8 cellular contexts compared by ENCODE assay signal in the genomic region with DNA sequence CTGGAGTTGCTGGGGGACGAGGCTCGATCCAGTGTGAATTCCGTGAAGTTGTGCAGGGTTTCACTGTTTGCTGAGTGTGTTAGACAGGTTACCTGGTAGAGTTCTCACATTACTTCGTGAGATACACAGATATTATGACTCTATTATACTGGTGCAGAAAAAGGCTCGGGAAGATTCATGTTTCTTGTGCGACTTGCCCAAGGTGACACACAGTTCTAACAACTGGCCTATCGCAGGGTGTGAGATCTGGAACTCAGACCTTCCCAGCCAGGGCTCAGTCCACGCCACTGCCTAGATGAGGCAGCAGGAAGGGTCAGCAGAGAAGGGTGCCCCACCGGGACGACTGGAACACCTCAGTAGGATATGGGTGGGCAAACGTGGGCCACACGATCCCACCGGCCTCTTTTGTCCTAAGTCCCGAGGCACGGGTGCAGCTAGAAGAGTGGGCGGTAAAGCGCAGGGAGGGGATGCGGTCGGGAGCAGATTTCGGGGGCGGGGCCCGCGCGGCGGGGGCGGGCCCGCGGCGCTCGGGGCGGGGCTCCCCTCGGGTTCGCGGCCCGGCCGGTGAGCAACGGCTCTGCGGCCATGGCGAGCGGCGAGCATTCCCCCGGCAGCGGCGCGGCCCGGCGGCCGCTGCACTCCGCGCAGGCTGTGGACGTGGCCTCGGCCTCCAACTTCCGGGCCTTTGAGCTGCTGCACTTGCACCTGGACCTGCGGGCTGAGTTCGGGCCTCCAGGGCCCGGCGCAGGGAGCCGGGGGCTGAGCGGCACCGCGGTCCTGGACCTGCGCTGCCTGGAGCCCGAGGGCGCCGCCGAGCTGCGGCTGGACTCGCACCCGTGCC. TPM values are rescaled to one million over a fixed set of nuclear protein-coding genes. Genes with fewer than 3 reads are reported as not detected.
DNase-seq lines count a peak whose midpoint lies in the region; ATAC-seq and TF ChIP-seq lines count a peak whose summit lies in the region.

A gene with protein sequence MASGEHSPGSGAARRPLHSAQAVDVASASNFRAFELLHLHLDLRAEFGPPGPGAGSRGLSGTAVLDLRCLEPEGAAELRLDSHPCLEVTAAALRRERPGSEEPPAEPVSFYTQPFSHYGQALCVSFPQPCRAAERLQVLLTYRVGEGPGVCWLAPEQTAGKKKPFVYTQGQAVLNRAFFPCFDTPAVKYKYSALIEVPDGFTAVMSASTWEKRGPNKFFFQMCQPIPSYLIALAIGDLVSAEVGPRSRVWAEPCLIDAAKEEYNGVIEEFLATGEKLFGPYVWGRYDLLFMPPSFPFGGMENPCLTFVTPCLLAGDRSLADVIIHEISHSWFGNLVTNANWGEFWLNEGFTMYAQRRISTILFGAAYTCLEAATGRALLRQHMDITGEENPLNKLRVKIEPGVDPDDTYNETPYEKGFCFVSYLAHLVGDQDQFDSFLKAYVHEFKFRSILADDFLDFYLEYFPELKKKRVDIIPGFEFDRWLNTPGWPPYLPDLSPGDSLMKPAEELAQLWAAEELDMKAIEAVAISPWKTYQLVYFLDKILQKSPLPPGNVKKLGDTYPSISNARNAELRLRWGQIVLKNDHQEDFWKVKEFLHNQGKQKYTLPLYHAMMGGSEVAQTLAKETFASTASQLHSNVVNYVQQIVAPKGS (plus strand): TSS at position 567 of the 841 bp plus-strand sequence. CDS start 19 bp downstream, at position 586.

- peak within 1 kb of the TSS; percentile 86 for H3K4me2 ChIP-seq in PC-9
- H3K4me2 ChIP-seq in fibroblast of lung (ENCODE audit: extremely low read depth, insufficient read depth, low read length) = peak within 1 kb of the TSS; percentile 91

- H3K36me3 ChIP-seq in CD4-positive, alpha-beta memory T cell (ENCODE audit: insufficient read depth, low read length) = no peaks in the 10 kb centered on the region
- H3K36me3 ChIP-seq in PC-9 (ENCODE audit: low read depth) (no peaks in the 10 kb centered on the region), fibroblast of lung (ENCODE audit: control insufficient read depth, insufficient read depth, low read length) (no peaks in the 10 kb centered on the region)

- H3K9me2 ChIP-seq in PC-9 (ENCODE audit: insufficient read depth) = no peaks in the 10 kb centered on the region

- peaks cover 13% of the 10 kb centered on the region; the same call in 1 of the 2 replicates for H3F3A ChIP-seq in PC-9 (ENCODE audit: insufficient read depth, low read depth)

- H3K27me3 Mint-ChIP-seq in CD4-positive, alpha-beta memory T cell = no peaks in the 10 kb centered on the region
- H3K27me3 Mint-ChIP-seq in natural killer cell (ENCODE audit: low read depth in 2 of 2) = no peaks in the 10 kb centered on the region

- peaks cover 0 to 8% of the 10 kb centered on the region in 2 donors for H3K36me3 Mint-ChIP-seq in CD4-positive, alpha-beta memory T cell
- H3K36me3 Mint-ChIP-seq in natural killer cell = no peaks in the 10 kb centered on the region

- peak; percentile 76 for TF ChIP-seq POLR2A in GM19193 (IDR thresholded peaks at IDR 0.05; ENCODE audit: extremely low read depth, insufficient read depth, insufficient read length)

- peaks cover 18 to 25% (median 22%) of the 10 kb centered on the region in 4 donors for H3K4me1 Mint-ChIP-seq in CD4-positive, alpha-beta memory T cell
- H3K4me1 Mint-ChIP-seq in natural killer cell = peaks cover 23 to 28% of the 10 kb centered on the region in 2 donors

- DNase-seq in CD4-positive, alpha-beta memory T cell = peak; percentile 50 to 60 (median 54)
- DNase-seq in PC-9 (peak in 1 of 2 experiments; percentile 73), fibroblast of lung (ENCODE audit: low read depth in 2 of 2) (peak; percentile 56 to 67), natural killer cell (peak; percentile 65)
- peak; percentile 37 to 50 for DNase-seq in activated T-helper 1 cell treated with anti-CD3 and anti-CD28 coated beads, Interleukin-2, amount 50 U/mL, for 16 hours (ENCODE audit: low read depth in 1 of 2, low spot score in 1 of 2)
- peak; percentile 42 for DNase-seq in stimulated activated naive CD4-positive, alpha-beta T cell treated with Interleukin-2 at 50 U/mL for 16 hours (lab: John Stamatoyannopoulos, UW)

- peak within 1 kb of the TSS; percentile 92 to 100 (median 98) for H3K4me3 Mint-ChIP-seq in CD4-positive, alpha-beta memory T cell
- H3K4me3 Mint-ChIP-seq in natural killer cell = peak within 1 kb of the TSS; percentile 97

- ATAC-seq in HG03432 (IDR thresholded peaks at IDR 0.05; ENCODE audit: unreplicated experiment) (peak; percentile 79), natural killer cell (peak; percentile 83 to 87 (median 86))

- H3K27me3 ChIP-seq in CD4-positive, alpha-beta memory T cell (ENCODE audit: insufficient read depth, low read length) = no peaks in the 10 kb centered on the region
- no peaks in the 10 kb centered on the region for H3K27me3 ChIP-seq in PC-9 (ENCODE audit: insufficient read depth, low read depth)
- H3K27me3 ChIP-seq in fibroblast of lung (ENCODE audit: control insufficient read depth, insufficient read depth, low read length) = no peaks in the 10 kb centered on the region

- H3K27ac Mint-ChIP-seq in CD4-positive, alpha-beta memory T cell = peak within 1 kb of the TSS; percentile 81 to 98 (median 94)
- H3K27ac Mint-ChIP-seq in natural killer cell = peak within 1 kb of the TSS; percentile 76 to 95

- H3K9me3 Mint-ChIP-seq in CD4-positive, alpha-beta memory T cell = peaks cover 0 to 2% (median 0%) of the 10 kb centered on the region in 8 donors
- H3K9me3 Mint-ChIP-seq in natural killer cell = no peaks in the 10 kb centered on the region

- intact Hi-C loops in CD4-positive, alpha-beta memory T cell (cut with micrococcal nuclease) = loop anchor here (1.0 to 2.0 kb wide), 2 partner anchors 16 to 27 kb away; partner anchors contain the start of gene TIMM17A
- intact Hi-C loops in PC-9 (cut with micrococcal nuclease; ENCODE audit: unreplicated experiment) = loop anchor here (2.0 kb wide), 1 partner anchor 26 kb away; no protein-coding TSS in a partner anchor
- intact Hi-C loops in natural killer cell (cut with micrococcal nuclease) = no loop called here

- CTCF ChIA-PET in CD4-positive, alpha-beta memory T cell (lab: Charles Lee; ENCODE audit: partially characterized antibody) = interaction anchor here (0.7 to 3.1 kb wide), 5 partner anchors 9 to 86 kb away, joined by 3 to 12 read pairs (median 4); no protein-coding TSS in a partner anchor
- CTCF ChIA-PET in PC-9 (lab: Charles Lee) = interaction anchor here (1.0 kb wide), 1 partner anchor 153 kb away, joined by 3 read pairs; no protein-coding TSS in a partner anchor

- H3K9ac ChIP-seq in fibroblast of lung (ENCODE audit: insufficient read depth, low read length) = peak within 1 kb of the TSS; percentile 83

- TSS peak; percentile 67 for BruUV-seq in PC-9 (replicated peaks; lab: Mats Ljungman, UMichigan)

- peaks cover 39% of the 10 kb centered on the region for H3K79me2 ChIP-seq in PC-9 (ENCODE audit: low read depth)
- H3K79me2 ChIP-seq in fibroblast of lung (ENCODE audit: control insufficient read depth, insufficient read depth, low read length) = peaks cover 31% of the 10 kb centered on the region

- no peaks in the 10 kb centered on the region for H4K20me1 ChIP-seq in PC-9 (ENCODE audit: insufficient read depth)
- no peaks in the 10 kb centered on the region for H4K20me1 ChIP-seq in fibroblast of lung (ENCODE audit: control insufficient read depth, extremely low read depth, insufficient read depth, low read length)

- H2AFZ ChIP-seq in PC-9 = peak within 1 kb of the TSS; percentile 81
- peak within 1 kb of the TSS; percentile 97 for H2AFZ ChIP-seq in fibroblast of lung (ENCODE audit: low read length)

- H3K9me3 ChIP-seq in CD4-positive, alpha-beta memory T cell (ENCODE audit: control insufficient read depth in 1 of 2, low read length in 2 of 2) = no peaks in the 10 kb centered on the region
- H3K9me3 ChIP-seq in PC-9 (ENCODE audit: insufficient read depth, low read depth) (no peaks in the 10 kb centered on the region), fibroblast of lung (ENCODE audit: control insufficient read depth, insufficient read depth, low read depth, low read length) (no peaks in the 10 kb centered on the region)

- H3K4me1 ChIP-seq in CD4-positive, alpha-beta memory T cell (ENCODE audit: insufficient read depth, low read length) = peaks cover 17% of the 10 kb centered on the region
- peaks cover 14% of the 10 kb centered on the region for H3K4me1 ChIP-seq in PC-9 (replicated peaks; ENCODE audit: insufficient read depth)
- no peaks in the 10 kb centered on the region for H3K4me1 ChIP-seq in fibroblast of lung (ENCODE audit: control insufficient read depth, extremely low read depth, insufficient read depth, low read length)

- no peak for TF ChIP-seq CTCF in PC-9 (conservative IDR thresholded peaks at IDR 0.05)
- TF ChIP-seq CTCF in fibroblast of lung (conservative IDR thresholded peaks at IDR 0.05 in 1 of 2, IDR thresholded peaks at IDR 0.05 in 1 of 2; ENCODE audit: low read depth in 1 of 2, low read length in 2 of 2) = no peak
- TF ChIP-seq CTCF in natural killer cell (IDR thresholded peaks at IDR 0.05) = no peak

- peak within 1 kb of the TSS; percentile 63 for H3K27ac ChIP-seq in CD4-positive, alpha-beta memory T cell (ENCODE audit: low read depth, low read length)
- H3K27ac ChIP-seq in PC-9 (peak within 1 kb of the TSS; percentile 16), fibroblast of lung (ENCODE audit: insufficient read depth, low read length) (peak within 1 kb of the TSS; percentile 74)

- H3K4me3 ChIP-seq in CD4-positive, alpha-beta memory T cell (ENCODE audit: low read length in 2 of 2) = peak within 1 kb of the TSS; percentile 52 to 77
- H3K4me3 ChIP-seq in PC-9 (peak within 1 kb of the TSS; percentile 72), fibroblast of lung (replicated peaks in 1 of 4; ENCODE audit: control extremely low read depth in 1 of 4, insufficient read depth in 1 of 4, low read depth in 3 of 4, low read length in 4 of 4) (peak within 1 kb of the TSS; percentile 92 to 95 (median 94))

- POLR2A ChIA-PET in CD4-positive, alpha-beta memory T cell (lab: Charles Lee; ENCODE audit: partially characterized antibody) = interaction anchor here (0.7 to 2.6 kb wide), 6 partner anchors 9 to 87 kb away, joined by 3 to 20 read pairs (median 4); partner anchors contain the start of gene TIMM17A
- POLR2A ChIA-PET in PC-9 (lab: Charles Lee; ENCODE audit: unreplicated experiment) = interaction anchor here (0.5 to 0.7 kb wide), 5 partner anchors 28 to 502 kb away, joined by 3 to 15 read pairs (median 7); partner anchors contain the start of gene ELF3

RNA-seq across cellular contexts. Expression of the gene that starts here (rescaled TPM):
- total RNA-seq in CD4-positive, alpha-beta memory T cell = 10 to 100 TPM; 25.9 to 29.1 TPM
- polyA plus RNA-seq in CD4-positive, alpha-beta memory T cell = 10 to 100 TPM; 30.3 to 41.4 TPM
- total RNA-seq in PC-9 (2021) = 108 and 123 TPM in 2 replicates
- 43.7 and 77.1 TPM in 2 replicates for total RNA-seq in fibroblast of lung
- polyA plus RNA-seq in fibroblast of lung = 56.9 and 63.1 TPM in 2 replicates
- 67.5 and 69.1 TPM in 2 replicates for polyA plus RNA-seq in fibroblast of lung (2012)
- 149 and 172 TPM in 2 replicates for polyA minus RNA-seq in fibroblast of lung (ENCODE audit: low replicate concordance)
- total RNA-seq in natural killer cell = 10 to 100 TPM; 46.1 to 50.2 (median 47.9) TPM

Comparison
In these comparisons a context has a peak if more than half of its experiments do, and no peak if none do; other contexts are left out.
1. H3K27ac ChIP-seq: peak in every context shown above with its lines; median percentile 74 in fibroblast of lung; 63 in CD4-positive, alpha-beta memory T cell; 16 in PC-9.